9 cellular contexts compared by ENCODE assay signal in the genomic region with DNA sequence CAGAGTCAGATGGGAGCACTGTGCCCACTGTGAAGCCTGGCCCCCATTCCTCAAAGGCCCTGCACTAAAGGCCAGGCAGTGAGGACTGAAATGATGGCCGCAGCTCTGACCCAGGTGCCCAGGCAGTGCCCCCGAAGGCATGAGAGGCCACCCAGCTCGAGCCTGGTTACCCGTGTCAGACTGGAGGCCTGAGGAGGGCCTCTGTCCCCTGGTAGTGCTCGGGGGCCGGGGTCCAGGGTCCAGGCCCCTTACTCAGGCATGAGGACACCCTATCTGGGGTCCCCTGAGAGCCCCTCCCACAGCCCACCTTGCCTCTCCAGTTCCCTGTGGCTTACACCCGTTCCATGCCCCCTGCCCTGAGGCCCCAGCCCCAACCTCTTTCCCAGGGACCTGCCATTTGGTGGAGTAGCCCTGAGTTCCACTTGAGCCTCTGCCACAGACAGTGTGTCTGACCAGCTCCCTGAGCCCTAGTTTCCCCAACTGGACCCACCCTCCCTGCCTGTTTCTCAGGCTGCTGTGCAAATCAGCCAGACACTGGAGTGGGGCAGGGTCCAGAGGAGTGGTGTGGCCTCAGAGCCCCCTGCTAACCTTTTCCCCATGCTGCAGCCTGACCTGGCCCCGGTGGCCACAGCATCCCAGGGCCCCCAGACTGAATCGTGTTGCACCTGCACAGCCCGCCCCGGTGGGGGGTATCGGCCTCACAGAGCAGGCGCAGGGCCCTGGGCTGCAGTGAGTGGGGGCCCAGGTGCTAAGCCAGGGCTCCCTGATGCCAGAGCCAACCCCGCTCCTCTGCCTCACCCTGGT. TPM values are rescaled to one million over a fixed set of nuclear protein-coding genes. Genes with fewer than 3 reads are reported as not detected.
DNase-seq lines count a peak whose midpoint lies in the region; ATAC-seq, FAIRE-seq and TF ChIP-seq lines count a peak whose summit lies in the region.
"Had no signal": no experiment of that assay in that cellular context is flagged by ENCODE, and none has a peak within 500 bp of the region (broad histone marks: within the 10 kb centered on the region; RNA-seq: fewer than 3 reads in every experiment).

No MANE protein-coding gene starts in this region.

- TF ChIP-seq POLR2A in uterus (IDR thresholded peaks at IDR 0.05), result no peak

- no peak for FAIRE-seq in RCC 7860 (lab: Jason Lieb, UNC)

- no peak for TF ChIP-seq CTCF in uterus (IDR thresholded peaks at IDR 0.05)

- H3K27ac ChIP-seq in caudate nucleus (ENCODE audit: low read depth, low read length) (peak overlapping the region; percentile 85), muscle layer of colon (ENCODE audit: low read depth, low read length) (peak overlapping the region; percentile 93), uterus (peak overlapping the region; percentile 85 to 88)

- H3K9ac ChIP-seq in muscle layer of colon (ENCODE audit: low read length), result peak overlapping the region; percentile 13

- no peak for DNase-seq in activated naive CD4-positive, alpha-beta T cell (lab: John Stamatoyannopoulos, UW)
- DNase-seq in caudate nucleus (lab: John Stamatoyannopoulos, UW) (no peak), uterus (peak in 1 of 2 donors; percentile 15), D341Med (ENCODE audit: low spot score) (no peak), RCC 7860 (ENCODE audit: low spot score) (no peak)

- no peaks in the 10 kb centered on the region for H3K9me3 Mint-ChIP-seq in activated naive CD4-positive, alpha-beta T cell treated with anti-CD3 and anti-CD28 coated beads, Interleukin-2, amount 50 U/mL, for 24 hours

- no peaks in the 10 kb centered on the region for H3K27me3 Mint-ChIP-seq in activated naive CD4-positive, alpha-beta T cell treated with anti-CD3 and anti-CD28 coated beads, Interleukin-2, amount 50 U/mL, for 24 hours

- no peaks in the 10 kb centered on the region for H3K27me3 ChIP-seq in muscle layer of colon (ENCODE audit: control insufficient read depth in 1 of 2, insufficient read depth in 2 of 2, low read length in 2 of 2)
- no peaks in the 10 kb centered on the region for H3K27me3 ChIP-seq in uterus
- H3K27me3 ChIP-seq: BE2C had no signal

- H3K36me3 Mint-ChIP-seq in activated naive CD4-positive, alpha-beta T cell treated with anti-CD3 and anti-CD28 coated beads, Interleukin-2, amount 50 U/mL, for 24 hours, result peaks cover 7% of the 10 kb centered on the region

- H3K4me3 ChIP-seq in muscle layer of colon (ENCODE audit: low read depth in 1 of 2, low read length in 2 of 2) (no peak overlapping the region), uterus (no peak overlapping the region)

- peak overlapping the region; percentile 100 for H3K27ac Mint-ChIP-seq in activated naive CD4-positive, alpha-beta T cell treated with anti-CD3 and anti-CD28 coated beads, Interleukin-2, amount 50 U/mL, for 24 hours

- no peaks in the 10 kb centered on the region for H3K9me3 ChIP-seq in muscle layer of colon (ENCODE audit: low read length)
- no peaks in the 10 kb centered on the region for H3K9me3 ChIP-seq in uterus
- H3K9me3 ChIP-seq: BE2C had no signal

- no peak for ATAC-seq in GM18498 (IDR thresholded peaks at IDR 0.05; ENCODE audit: unreplicated experiment)

- H3K4me3 Mint-ChIP-seq in activated naive CD4-positive, alpha-beta T cell treated with anti-CD3 and anti-CD28 coated beads, Interleukin-2, amount 50 U/mL, for 24 hours, result peak overlapping the region; percentile 87

- intact Hi-C loops in uterus (cut with DNase I; ENCODE audit: low total_unique reads), result no loop called here

- H3K36me3 ChIP-seq in muscle layer of colon (ENCODE audit: insufficient read depth, low read length) (peaks cover 45% of the 10 kb centered on the region), uterus (no peaks in the 10 kb centered on the region)

- peaks cover 57% of the 10 kb centered on the region for H3K4me1 Mint-ChIP-seq in activated naive CD4-positive, alpha-beta T cell treated with anti-CD3 and anti-CD28 coated beads, Interleukin-2, amount 50 U/mL, for 24 hours

- peaks cover 42% of the 10 kb centered on the region for H3K4me1 ChIP-seq in muscle layer of colon (ENCODE audit: insufficient read depth, low read length)
- peaks cover 0 to 34% of the 10 kb centered on the region in 2 donors for H3K4me1 ChIP-seq in uterus

RNA-seq across cellular contexts. Expression of gene ANKRD13D, which starts 10.8 kb away (rescaled TPM):
- total RNA-seq in uterus, result 10 to 100 TPM in 3 of 4 donors, 1 to 10 TPM in 1; 7.4 to 63.7 (median 22.5) TPM

RNA-seq across cellular contexts. Expression of gene GRK2, which starts 12.1 kb away (rescaled TPM):
- total RNA-seq in uterus, result 10 to 100 TPM; 25.0 to 93.8 (median 64.2) TPM

RNA-seq across cellular contexts. Expression of gene SSH3, which starts 25.0 kb away (rescaled TPM):
- total RNA-seq in uterus, result 10 to 100 TPM in 3 of 4 donors, 1 to 10 TPM in 1; 7.7 to 48.8 (median 19.1) TPM
